In genomic region chrX:66110112-66110511, GRCh38 we compare ENCODE assay signal across 8 cellular contexts. TPM values are rescaled to one million over a fixed set of nuclear protein-coding genes. Genes with fewer than 3 reads are reported as not detected.
DNase-seq lines count a peak whose midpoint lies in the region; ATAC-seq and TF ChIP-seq lines count a peak whose summit lies in the region.

No MANE protein-coding gene starts in this region.

- intact Hi-C loops in sciatic nerve (cut with DNase I): no loop called here

- no peak overlapping the region for H3K27ac Mint-ChIP-seq in glutamatergic neuron (ENCODE audit: unreplicated experiment)

- no peak overlapping the region for H3K4me3 ChIP-seq in AG09309 (ENCODE audit: control insufficient read depth, low read depth, low read length)
- no peak overlapping the region for H3K4me3 ChIP-seq in RWPE2 (ENCODE audit: severe bottlenecking)
- no peak overlapping the region for H3K4me3 ChIP-seq in upper lobe of left lung

- TF ChIP-seq CTCF in AG09309 (IDR thresholded peaks at IDR 0.05; ENCODE audit: control insufficient read depth, insufficient read depth, low read depth, low read length, missing control alignments) (peak; percentile 58), RWPE2 (IDR thresholded peaks at IDR 0.05; ENCODE audit: poor library complexity, severe bottlenecking) (peak; percentile 57), glutamatergic neuron (IDR thresholded peaks at IDR 0.05; ENCODE audit: partially characterized antibody, unreplicated experiment) (peak; percentile 51), upper lobe of left lung (IDR thresholded peaks at IDR 0.05) (peak in 5 of 6 experiments; percentile 14 to 42 (median 21))

- no peaks in the 10 kb centered on the region for H3K9me3 Mint-ChIP-seq in glutamatergic neuron (ENCODE audit: unreplicated experiment)

- H3K27me3 ChIP-seq in RWPE2 (ENCODE audit: insufficient read depth, poor library complexity, severe bottlenecking) (no peaks in the 10 kb centered on the region), upper lobe of left lung (no peaks in the 10 kb centered on the region)

- no peak overlapping the region for H3K27ac ChIP-seq in RWPE2 (ENCODE audit: poor library complexity, severe bottlenecking)
- H3K27ac ChIP-seq in upper lobe of left lung: no peak overlapping the region

- no peaks in the 10 kb centered on the region for H3K36me3 Mint-ChIP-seq in glutamatergic neuron (ENCODE audit: unreplicated experiment)

- 47 to 54% methylated on average over 3 of the region's 3 CpGs for WGBS in upper lobe of left lung, 2 donors

- ATAC-seq in GM18502 (IDR thresholded peaks at IDR 0.05; ENCODE audit: poor library complexity, unreplicated experiment) (peak; percentile 52), RWPE2 (ENCODE audit: low read depth) (no peak), upper lobe of left lung (ENCODE audit: low FRiP score in 2 of 2) (peak in 1 of 2 donors; percentile 39), sciatic nerve (no peak)

- DNase-seq in AG09309 (ENCODE audit: low read depth) (peak; percentile 0), RWPE2 (ENCODE audit: low spot score) (no peak), glutamatergic neuron (no peak), upper lobe of left lung (no peak), sciatic nerve (ENCODE audit: low spot score) (no peak), NCI-H1436 treated with DMSO at 0.1 percent for 48 hours (lab: John Stamatoyannopoulos, UW) (no peak), NCI-H2227 treated with DMSO at 0.1 percent for 48 hours (lab: John Stamatoyannopoulos, UW) (no peak)

- H3K9me3 ChIP-seq in RWPE2 (ENCODE audit: severe bottlenecking): no peaks in the 10 kb centered on the region
- H3K9me3 ChIP-seq in upper lobe of left lung: no peaks in the 10 kb centered on the region

- H3K4me1 ChIP-seq in RWPE2 (ENCODE audit: insufficient read depth, poor library complexity, severe bottlenecking): no peaks in the 10 kb centered on the region
- H3K4me1 ChIP-seq in upper lobe of left lung: no peaks in the 10 kb centered on the region

- no peaks in the 10 kb centered on the region for H3K4me1 Mint-ChIP-seq in glutamatergic neuron (ENCODE audit: low read depth, unreplicated experiment)

- H3K4me3 Mint-ChIP-seq in glutamatergic neuron (ENCODE audit: unreplicated experiment): no peak overlapping the region

- TF ChIP-seq POLR2A in upper lobe of left lung (IDR thresholded peaks at IDR 0.05): no peak

- no peaks in the 10 kb centered on the region for H3K27me3 Mint-ChIP-seq in glutamatergic neuron (ENCODE audit: unreplicated experiment)

- no peaks in the 10 kb centered on the region for H3K36me3 ChIP-seq in RWPE2 (ENCODE audit: low read depth)
- no peaks in the 10 kb centered on the region for H3K36me3 ChIP-seq in upper lobe of left lung

- TF ChIP-seq EP300 in upper lobe of left lung (IDR thresholded peaks at IDR 0.05): no peak

RNA-seq across cellular contexts. Expression of gene HEPH, which starts 53.9 kb away (rescaled TPM):
- total RNA-seq in glutamatergic neuron (ENCODE audit: unreplicated experiment) (2.2 TPM), upper lobe of left lung (10 to 100 TPM in 2 of 6 donors, 1 to 10 TPM in 4; 2.1 to 12.2 (median 6.6) TPM), sciatic nerve (21.2 TPM)
